In the genomic region with DNA sequence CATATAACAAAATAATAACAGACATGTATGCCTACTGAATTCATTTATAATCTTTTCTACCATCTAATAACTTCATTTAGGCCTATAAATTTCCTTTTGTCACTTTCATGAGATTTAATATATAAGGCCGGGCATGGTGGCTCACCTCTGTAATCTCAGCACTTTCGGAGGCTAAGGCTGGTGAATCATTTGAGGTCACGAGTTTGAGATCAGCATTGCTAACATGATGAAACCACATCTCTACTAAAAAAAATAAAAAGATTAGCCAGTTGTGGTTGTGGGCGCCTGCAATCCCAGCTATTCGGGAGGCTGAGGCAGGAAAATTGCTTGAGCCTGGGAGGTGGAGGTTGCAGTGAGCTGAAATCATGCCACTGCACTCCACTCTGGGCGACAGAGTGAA, we compare ENCODE assay signal across 31 cellular contexts. TPM values are rescaled to one million over a fixed set of nuclear protein-coding genes. Genes with fewer than 3 reads are reported as not detected.
DNase-seq lines count a peak whose midpoint lies in the region; ATAC-seq and TF ChIP-seq lines count a peak whose summit lies in the region.
"Had no signal": no experiment of that assay in that cellular context is flagged by ENCODE, and none has a peak within 500 bp of the region (broad histone marks: within the 10 kb centered on the region; RNA-seq: fewer than 3 reads in every experiment).

No MANE protein-coding gene starts in this region.

- no peak overlapping the region for H3K27ac ChIP-seq in tibial nerve
- H3K27ac ChIP-seq: GM23248, neural progenitor cell, right lobe of liver, testis, uterus had no signal

- 83% methylated on average over 6 of the region's 6 CpGs for WGBS in tibial nerve, 2 donors

- H3K4me1 ChIP-seq in tibial nerve = no peaks in the 10 kb centered on the region
- H3K4me1 ChIP-seq: neural progenitor cell, right lobe of liver, testis, uterus had no signal

- H3K9me3 ChIP-seq in tibial nerve = no peaks in the 10 kb centered on the region
- H3K9me3 ChIP-seq: right lobe of liver, SK-N-SH, testis, uterus had no signal

- in situ Hi-C loops in SK-MEL-5 (cut with HindIII; ENCODE audit: low pct_unique_long_range_greater_than_20kb, low sequenced_read_pairs) = no loop called here

- H3K36me3 Mint-ChIP-seq in stimulated activated effector memory CD8-positive, alpha-beta T cell treated with anti-CD3 and anti-CD28 coated beads, Interleukin-12 subunit alpha, Interleukin-12 subunit beta, amount 100 ng/mL, for 72 hours = no peaks in the 10 kb centered on the region
- H3K36me3 Mint-ChIP-seq: activated CD4-positive, alpha-beta memory T cell treated with anti-CD3 and anti-CD28 coated beads for 36 hours; activated naive CD4-positive, alpha-beta T cell treated with anti-CD3 and anti-CD28 coated beads, Interleukin-2, amount 10 ng/mL, durations not matched to agents 7 days and 5 days; CD14-positive monocyte; neural progenitor cell had no signal

- no peak overlapping the region for H3K4me3 Mint-ChIP-seq in stimulated activated effector memory CD8-positive, alpha-beta T cell treated with anti-CD3 and anti-CD28 coated beads, Interleukin-12 subunit alpha, Interleukin-12 subunit beta, amount 100 ng/mL, for 72 hours
- H3K4me3 Mint-ChIP-seq: activated CD4-positive, alpha-beta memory T cell treated with anti-CD3 and anti-CD28 coated beads for 36 hours; activated naive CD4-positive, alpha-beta T cell treated with anti-CD3 and anti-CD28 coated beads, Interleukin-2, amount 10 ng/mL, durations not matched to agents 7 days and 5 days; activated T-helper 1 cell treated with anti-CD3 and anti-CD28 coated beads, Interleukin-12 subunit alpha, Interleukin-12 subunit beta, Interleukin-2, Interleukin-4 antibody, amounts not matched to agents 30 ng/mL and 10 ng/mL and 1 ng/mL, durations not matched to agents 14 hours and 24 hours and 36 hours; CD14-positive monocyte; neural progenitor cell; T-helper 1 cell treated with Interleukin-12 subunit alpha and Interleukin-12 subunit beta and Interleukin-4 antibody, amounts not matched to agents 30 μg/mL and 1 μg/mL, for 36 hours had no signal

- no peaks in the 10 kb centered on the region for H3K4me1 Mint-ChIP-seq in stimulated activated effector memory CD8-positive, alpha-beta T cell treated with anti-CD3 and anti-CD28 coated beads, Interleukin-12 subunit alpha, Interleukin-12 subunit beta, amount 100 ng/mL, for 72 hours
- H3K4me1 Mint-ChIP-seq: activated naive CD4-positive, alpha-beta T cell treated with anti-CD3 and anti-CD28 coated beads, Interleukin-2, amount 10 ng/mL, durations not matched to agents 7 days and 5 days; CD14-positive monocyte had no signal

- no peaks in the 10 kb centered on the region for H3K27me3 ChIP-seq in tibial nerve
- H3K27me3 ChIP-seq: neural progenitor cell, right lobe of liver, testis, uterus had no signal

- TF ChIP-seq POLR2A in tibial nerve (IDR thresholded peaks at IDR 0.05) = no peak

- no peak overlapping the region for H3K4me3 ChIP-seq in fibroblast of mammary gland (ENCODE audit: control insufficient read depth, low read depth, low read length)
- no peak overlapping the region for H3K4me3 ChIP-seq in skeletal muscle cell (ENCODE audit: low read depth, low read length)
- H3K4me3 ChIP-seq in tibial nerve = no peak overlapping the region
- H3K4me3 ChIP-seq: GM23248, lung, neural progenitor cell, right lobe of liver, testis, uterus had no signal

- H3K36me3 ChIP-seq in tibial nerve = no peaks in the 10 kb centered on the region
- H3K36me3 ChIP-seq: neural progenitor cell, right lobe of liver, uterus had no signal

- TF ChIP-seq EP300 in tibial nerve (IDR thresholded peaks at IDR 0.05) = no peak

- no peak for ATAC-seq in stimulated activated effector memory CD8-positive, alpha-beta T cell treated with anti-CD3 and anti-CD28 coated beads, Interleukin-12 subunit alpha, Interleukin-12 subunit beta, amount 100 ng/mL, for 72 hours
- no peak for ATAC-seq in GM18520 (IDR thresholded peaks at IDR 0.05; ENCODE audit: unreplicated experiment)
- ATAC-seq: right lobe of liver had no signal

- TF ChIP-seq CTCF in fibroblast of mammary gland (conservative IDR thresholded peaks at IDR 0.05; ENCODE audit: control insufficient read depth, insufficient read depth, low read depth, low read length) (no peak), tibial nerve (IDR thresholded peaks at IDR 0.05) (no peak)

- H3K27ac Mint-ChIP-seq in stimulated activated effector memory CD8-positive, alpha-beta T cell treated with anti-CD3 and anti-CD28 coated beads, Interleukin-12 subunit alpha, Interleukin-12 subunit beta, amount 100 ng/mL, for 72 hours = no peak overlapping the region
- H3K27ac Mint-ChIP-seq: activated CD4-positive, alpha-beta memory T cell treated with anti-CD3 and anti-CD28 coated beads for 36 hours; activated naive CD4-positive, alpha-beta T cell treated with anti-CD3 and anti-CD28 coated beads, Interleukin-2, amount 10 ng/mL, durations not matched to agents 7 days and 5 days; activated T-helper 1 cell treated with anti-CD3 and anti-CD28 coated beads, Interleukin-12 subunit alpha, Interleukin-12 subunit beta, Interleukin-2, Interleukin-4 antibody, amounts not matched to agents 30 ng/mL and 10 ng/mL and 1 ng/mL, durations not matched to agents 14 hours and 24 hours and 36 hours; CD14-positive monocyte; neural progenitor cell; T-helper 1 cell treated with Interleukin-12 subunit alpha and Interleukin-12 subunit beta and Interleukin-4 antibody, amounts not matched to agents 30 μg/mL and 1 μg/mL, for 36 hours had no signal

- H3K9me3 Mint-ChIP-seq in stimulated activated effector memory CD8-positive, alpha-beta T cell treated with anti-CD3 and anti-CD28 coated beads, Interleukin-12 subunit alpha, Interleukin-12 subunit beta, amount 100 ng/mL, for 72 hours = peaks cover 10% of the 10 kb centered on the region
- H3K9me3 Mint-ChIP-seq: activated CD4-positive, alpha-beta memory T cell treated with anti-CD3 and anti-CD28 coated beads for 36 hours; activated T-helper 1 cell treated with anti-CD3 and anti-CD28 coated beads, Interleukin-12 subunit alpha, Interleukin-12 subunit beta, Interleukin-2, Interleukin-4 antibody, amounts not matched to agents 30 ng/mL and 10 ng/mL and 1 ng/mL, durations not matched to agents 14 hours and 24 hours and 36 hours; neural progenitor cell; T-helper 1 cell treated with Interleukin-12 subunit alpha and Interleukin-12 subunit beta and Interleukin-4 antibody, amounts not matched to agents 30 μg/mL and 1 μg/mL, for 36 hours had no signal

- DNase-seq in HT1080 (ENCODE audit: low read depth) = peak; percentile 95
- DNase-seq in SK-MEL-5 (ENCODE audit: low read depth, low spot score) = peak; percentile 11
- peak; percentile 67 for DNase-seq in fibroblast of mammary gland (ENCODE audit: low read depth)
- DNase-seq in skeletal muscle cell (ENCODE audit: low read depth) = peak; percentile 32
- DNase-seq in tibial nerve (ENCODE audit: low spot score in 2 of 2) = no peak
- no peak for DNase-seq in stimulated activated effector memory CD8-positive, alpha-beta T cell treated with anti-CD3 and anti-CD28 coated beads, Interleukin-12 subunit alpha, Interleukin-12 subunit beta, amount 100 ng/mL, for 72 hours (ENCODE audit: low spot score in 2 of 2)
- no peak for DNase-seq in NCI-H128 (lab: John Stamatoyannopoulos, UW; ENCODE audit: unreplicated experiment)
- DNase-seq: activated CD4-positive, alpha-beta memory T cell treated with anti-CD3 and anti-CD28 coated beads for 36 hours; activated CD4-positive, CD25-positive, alpha-beta regulatory T cell treated with anti-CD3 and anti-CD28 coated beads, Interleukin-2, amount 50 U/mL, for 72 hours; activated CD8-positive, alpha-beta memory T cell treated with anti-CD3 and anti-CD28 coated beads, Interleukin-2, amount 50 U/mL, for 4 hours; activated naive CD4-positive, alpha-beta T cell treated with anti-CD3 and anti-CD28 coated beads, Interleukin-2, amount 10 ng/mL, durations not matched to agents 7 days and 5 days; central memory CD4-positive, alpha-beta T cell; GM23248; kidney; NCI-H1105 treated with DMSO at 0.1 percent for 48 hours; NCI-H2029; NCI-H2227 treated with DMSO at 0.1 percent for 48 hours; NCI-H526 treated with DMSO at 0.1 percent for 48 hours; right lobe of liver; RPMI8226; SK-N-SH; stimulated activated CD4-positive, alpha-beta T cell treated with anti-CD3 and anti-CD28 coated beads, Interleukin-15, amount 100 ng/mL, for 24 hours; stimulated activated naive CD4-positive, alpha-beta T cell; testis; uterus had no signal

RNA-seq across cellular contexts. Expression of a gene that starts 14.2 kb away (rescaled TPM):
- 46.5 and 65.7 TPM in 2 replicates for total RNA-seq in HT1080 (2014; rRNA removed; shearing (Covaris generic))
- 44.2 and 56.0 TPM in 2 replicates for polyA plus RNA-seq in HT1080 (2015; cell fraction: cytosol; rRNA removed)
- polyA plus RNA-seq in HT1080 (2015; cell fraction: nucleus; rRNA removed) = 104 and 114 TPM in 2 replicates
- total RNA-seq in SK-MEL-5 (2014; rRNA removed; shearing (Covaris generic)) = 0.69 and 0.95 TPM in 2 replicates
- polyA plus RNA-seq in SK-MEL-5 (2015; cell fraction: cytosol; rRNA removed) = 1.2 and 3.0 TPM in 2 replicates
- polyA plus RNA-seq in SK-MEL-5 (2015; cell fraction: nucleus; rRNA removed) = 5.3 and 5.4 TPM in 2 replicates
- 10 to 100 TPM in 3 of 4 donors, 1 to 10 TPM in 1; 3.7 to 11.4 (median 10.8) TPM for total RNA-seq in tibial nerve
- total RNA-seq: activated CD4-positive, alpha-beta memory T cell treated with anti-CD3 and anti-CD28 coated beads for 36 hours; activated T-helper 1 cell treated with anti-CD3 and anti-CD28 coated beads, Interleukin-12 subunit alpha, Interleukin-12 subunit beta, Interleukin-2, Interleukin-4 antibody, amounts not matched to agents 30 ng/mL and 10 ng/mL and 1 ng/mL, durations not matched to agents 14 hours and 24 hours and 36 hours had no signal
- polyA plus RNA-seq: CD14-positive monocyte had no signal

Comparison
In these comparisons a context has a peak if more than half of its experiments do, and no peak if none do; other contexts are left out.
1. DNase-seq: peak in HT1080 (single experiment), SK-MEL-5 (single experiment), fibroblast of mammary gland (single experiment) and skeletal muscle cell (single experiment); none in tibial nerve (0 of 2), stimulated activated effector memory CD8-positive, alpha-beta T cell treated with anti-CD3 and anti-CD28 coated beads, Interleukin-12 subunit alpha, Interleukin-12 subunit beta, amount 100 ng/mL, for 72 hours (0 of 2) and NCI-H128 (single experiment).